Comparison of ENCODE assay signal across 1 cellular context in genomic region chr3:101308147-101308772, GRCh38. TPM values are rescaled to one million over a fixed set of nuclear protein-coding genes. Genes with fewer than 3 reads are reported as not detected.
"Had no signal": no experiment of that assay in that cellular context is flagged by ENCODE, and none has a peak within 500 bp of the region (broad histone marks: within the 10 kb centered on the region; RNA-seq: fewer than 3 reads in every experiment).

No MANE protein-coding gene starts in this region.

RNA-seq across cellular contexts. Expression of gene IMPG2, which starts 12.1 kb away (rescaled TPM):
- polyA plus RNA-seq: hepatocyte had no signal
